ENCODE assay signal across 10 cellular contexts in genomic region chr16:28693257-28693950, GRCh38. TPM values are rescaled to one million over a fixed set of nuclear protein-coding genes. Genes with fewer than 3 reads are reported as not detected.
"Had no signal": no experiment of that assay in that cellular context is flagged by ENCODE, and none has a peak within 500 bp of the region (broad histone marks: within the 10 kb centered on the region; RNA-seq: fewer than 3 reads in every experiment).

No MANE protein-coding gene starts in this region.

RNA-seq across cellular contexts. Expression of gene NPIPB8, which starts 55.5 kb away (rescaled TPM):
- total RNA-seq: lower leg skin, mucosa of gallbladder, neural crest cell, osteocyte, pulmonary artery endothelial cell, right atrium auricular region, skeletal muscle tissue, smooth muscle cell had no signal
- polyA plus RNA-seq: immature natural killer cell had no signal

RNA-seq across cellular contexts. Expression of gene NPIPB9, which starts 58.2 kb away (rescaled TPM):
- total RNA-seq: mesenteric fat pad, mucosa of gallbladder had no signal
- polyA plus RNA-seq: immature natural killer cell had no signal
